ENCODE assay signal across 8 cellular contexts in the genomic region with DNA sequence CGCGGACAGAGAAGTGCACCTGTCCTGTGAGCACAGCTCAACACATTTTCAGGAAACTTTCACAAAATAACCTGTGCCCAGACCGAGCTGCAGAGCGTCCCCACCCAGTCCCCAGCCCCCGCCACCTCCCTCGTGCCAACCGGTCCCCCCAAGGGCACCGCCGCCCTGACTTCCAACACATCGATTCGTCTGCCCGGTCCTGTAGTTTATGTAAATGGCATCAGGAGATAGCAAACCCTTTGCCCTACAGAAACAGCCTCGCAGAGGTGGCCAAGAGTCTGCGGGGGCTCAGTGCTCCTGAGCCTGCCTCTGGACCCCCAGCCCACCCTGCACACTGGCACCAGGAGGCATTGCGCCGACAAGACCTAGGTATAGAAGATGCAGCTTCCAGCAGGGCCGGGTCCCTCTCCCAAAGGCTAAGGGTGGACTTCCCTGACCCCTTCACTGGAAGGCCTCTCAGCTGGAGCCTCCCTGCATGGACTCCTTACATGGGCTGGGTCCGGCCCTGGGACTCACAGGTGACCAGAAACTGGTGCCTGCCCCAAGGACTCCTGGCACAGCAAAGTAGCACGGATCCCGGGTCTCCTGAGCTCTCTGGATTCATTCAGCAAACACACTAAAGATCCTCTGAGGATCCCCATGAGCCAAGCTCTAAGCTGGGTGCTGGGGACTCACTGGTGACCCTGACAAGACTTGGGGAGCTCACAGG. TPM values are rescaled to one million over a fixed set of nuclear protein-coding genes. Genes with fewer than 3 reads are reported as not detected.
DNase-seq lines count a peak whose midpoint lies in the region; ATAC-seq and TF ChIP-seq lines count a peak whose summit lies in the region.

No MANE protein-coding gene starts in this region.

- POLR2A ChIA-PET in A673 (lab: Charles Lee; ENCODE audit: low non-redundant PET): no interaction called here

- H3K27me3 ChIP-seq in A673 (replicated peaks; ENCODE audit: insufficient read depth, low read depth, low read length, poor library complexity) (no peaks in the 10 kb centered on the region), HUES64 (ENCODE audit: insufficient read depth, low read length) (peaks cover 29% of the 10 kb centered on the region), muscle layer of duodenum (ENCODE audit: low read depth, low read length) (peaks cover 6% of the 10 kb centered on the region)

- no peak overlapping the region for H3K27ac ChIP-seq in A673 (ENCODE audit: low read depth, low read length, poor library complexity, severe bottlenecking)
- H3K27ac ChIP-seq in HUES64 (ENCODE audit: low read depth, low read length): no peak overlapping the region
- no peak overlapping the region for H3K27ac ChIP-seq in muscle layer of duodenum (ENCODE audit: low read length)

- DNase-seq in A673 (ENCODE audit: low spot score): no peak
- DNase-seq in cardiac fibroblast (ENCODE audit: low read depth in 2 of 2): no peak
- DNase-seq in medulla oblongata (ENCODE audit: extremely low spot score): no peak
- no peak for DNase-seq in GOT3 (lab: John Stamatoyannopoulos, UW)
- DNase-seq in SHP77 treated with DMSO at 0.1 percent for 48 hours (lab: John Stamatoyannopoulos, UW): no peak

- H3K9me3 ChIP-seq in A673 (ENCODE audit: low read depth, low read length, poor library complexity, severe bottlenecking) (no peaks in the 10 kb centered on the region), HUES64 (ENCODE audit: insufficient read depth, low read depth, low read length) (no peaks in the 10 kb centered on the region), muscle layer of duodenum (ENCODE audit: control insufficient read depth in 1 of 2, low read length in 2 of 2) (no peaks in the 10 kb centered on the region)

- TF ChIP-seq CTCF in A673 (conservative IDR thresholded peaks at IDR 0.05; ENCODE audit: low read depth, low read length): no peak
- no peak for TF ChIP-seq CTCF in cardiac fibroblast (IDR thresholded peaks at IDR 0.05; ENCODE audit: low read depth, low read length)

- H3K4me1 ChIP-seq in A673 (ENCODE audit: insufficient read depth, low read length, poor library complexity, severe bottlenecking): peaks cover 6% of the 10 kb centered on the region
- H3K4me1 ChIP-seq in HUES64 (ENCODE audit: insufficient read depth, low read length): peaks cover 14% of the 10 kb centered on the region; the same call in 1 of the 2 replicates
- peaks cover 0 to 26% of the 10 kb centered on the region in 2 donors for H3K4me1 ChIP-seq in muscle layer of duodenum (ENCODE audit: control insufficient read depth in 1 of 2, insufficient read depth in 2 of 2, low read length in 2 of 2)

- H3K36me3 ChIP-seq in A673 (ENCODE audit: insufficient read depth, low read length, poor library complexity, severe bottlenecking) (no peaks in the 10 kb centered on the region), HUES64 (ENCODE audit: insufficient read depth, low read length) (no peaks in the 10 kb centered on the region), muscle layer of duodenum (ENCODE audit: control insufficient read depth in 1 of 2, insufficient read depth in 2 of 2, low read length in 2 of 2) (no peaks in the 10 kb centered on the region)

- peak overlapping the region; percentile 52 for H3K4me3 ChIP-seq in A673 (ENCODE audit: low read depth, low read length, poor library complexity, severe bottlenecking)
- peak overlapping the region; percentile 70 for H3K4me3 ChIP-seq in HUES64 (ENCODE audit: low read length)
- H3K4me3 ChIP-seq in cardiac fibroblast (replicated peaks in 1 of 2; ENCODE audit: low read depth in 2 of 2, low read length in 2 of 2): peak overlapping the region; percentile 63 to 73
- peak overlapping the region; percentile 46 to 74 for H3K4me3 ChIP-seq in muscle layer of duodenum (ENCODE audit: low read depth in 1 of 2, low read length in 2 of 2)

- no peak for ATAC-seq in GM21619 (IDR thresholded peaks at IDR 0.05; ENCODE audit: unreplicated experiment)

- no TSS peak for BruUV-seq in A673 (replicated peaks; lab: Mats Ljungman, UMichigan)

- CTCF ChIA-PET in A673 (lab: Charles Lee): no interaction called here

- 49% methylated on average over 18 of the region's 20 CpGs for WGBS in HUES64

- intact Hi-C loops in A673 (cut with micrococcal nuclease; ENCODE audit: unreplicated experiment): no loop called here

- no peak overlapping the region for H3K9ac ChIP-seq in HUES64 (ENCODE audit: low read depth, low read length)

RNA-seq across cellular contexts. Expression of a gene that starts 6.6 kb away (rescaled TPM):
- 0.86 and 2.3 TPM in 2 replicates for total RNA-seq in A673 (2021)
- 7.3 TPM for polyA plus RNA-seq in HUES64 (2013, experiment 1 of 2)
- 9.9 TPM for polyA plus RNA-seq in HUES64 (2013, experiment 2 of 2)

RNA-seq across cellular contexts. Expression of a gene that starts 32.0 kb away (rescaled TPM):
- 0.97 and 1.5 TPM in 2 replicates for total RNA-seq in A673 (2021)
- 7.2 TPM for polyA plus RNA-seq in HUES64 (2013, experiment 1 of 2)
- polyA plus RNA-seq in HUES64 (2013, experiment 2 of 2): 9.2 TPM

RNA-seq across cellular contexts. Expression of a gene that starts 56.3 kb away (rescaled TPM):
- total RNA-seq in A673 (2021): 48.5 and 55.6 TPM in 2 replicates
- polyA plus RNA-seq in HUES64 (2013, experiment 1 of 2): 14.4 TPM
- 14.4 TPM for polyA plus RNA-seq in HUES64 (2013, experiment 2 of 2)

RNA-seq across cellular contexts. Expression of a gene that starts 57.1 kb away (rescaled TPM):
- not detected in 2 replicates for total RNA-seq in A673 (2021)
- polyA plus RNA-seq in HUES64 (2013, experiment 1 of 2): not detected
- polyA plus RNA-seq in HUES64 (2013, experiment 2 of 2): not detected
